ENCODE assay signal across 8 cellular contexts in genomic region chr11:35146074-35146521, GRCh38. TPM values are rescaled to one million over a fixed set of nuclear protein-coding genes. Genes with fewer than 3 reads are reported as not detected.
DNase-seq lines count a peak whose midpoint lies in the region; ATAC-seq and TF ChIP-seq lines count a peak whose summit lies in the region.

No MANE protein-coding gene starts in this region.

- H3K27ac ChIP-seq in OCI-LY7 (ENCODE audit: low read depth, low read length, poor library complexity, severe bottlenecking) (no peak overlapping the region), prostate gland (no peak overlapping the region)

- in situ Hi-C loops in GM13976 (cut with MboI; ENCODE audit: low sequenced_read_pairs, unreplicated experiment): no loop called here

- peak overlapping the region; percentile 50 to 98 (median 94) for H3K27ac Mint-ChIP-seq in naive thymus-derived CD8-positive, alpha-beta T cell
- no peak overlapping the region for H3K27ac Mint-ChIP-seq in nephron progenitor cell

- H3K36me3 ChIP-seq in OCI-LY7 (ENCODE audit: insufficient read depth, low read length): no peaks in the 10 kb centered on the region
- H3K36me3 ChIP-seq in prostate gland: no peaks in the 10 kb centered on the region

- H4K20me1 ChIP-seq in OCI-LY7 (ENCODE audit: insufficient read depth, low read length): no peaks in the 10 kb centered on the region

- peak; percentile 34 for ATAC-seq in HG03025 (IDR thresholded peaks at IDR 0.05; ENCODE audit: low FRiP score, unreplicated experiment)
- peak in 1 of 2 donors; percentile 36 for ATAC-seq in naive thymus-derived CD8-positive, alpha-beta T cell

- peaks cover 5 to 66% (median 48%) of the 10 kb centered on the region in 3 donors for H3K36me3 Mint-ChIP-seq in naive thymus-derived CD8-positive, alpha-beta T cell
- no peaks in the 10 kb centered on the region for H3K36me3 Mint-ChIP-seq in nephron progenitor cell (ENCODE audit: low read depth)

- intact Hi-C loops in OCI-LY7 (cut with micrococcal nuclease; ENCODE audit: unreplicated experiment): no loop called here
- intact Hi-C loops in prostate gland (cut with DNase I): no loop called here

- H3K4me1 Mint-ChIP-seq in naive thymus-derived CD8-positive, alpha-beta T cell: peaks cover 61 to 99% (median 96%) of the 10 kb centered on the region in 4 donors
- H3K4me1 Mint-ChIP-seq in nephron progenitor cell: peaks cover 5% of the 10 kb centered on the region

- no peaks in the 10 kb centered on the region for H3K27me3 Mint-ChIP-seq in naive thymus-derived CD8-positive, alpha-beta T cell
- peaks cover 3% of the 10 kb centered on the region for H3K27me3 Mint-ChIP-seq in nephron progenitor cell (ENCODE audit: low read depth, poor library complexity)

- H3K9me3 Mint-ChIP-seq in naive thymus-derived CD8-positive, alpha-beta T cell: no peaks in the 10 kb centered on the region
- no peaks in the 10 kb centered on the region for H3K9me3 Mint-ChIP-seq in nephron progenitor cell

- no peak overlapping the region for H2AFZ ChIP-seq in OCI-LY7 (ENCODE audit: low read length)

- CTCF ChIA-PET in OCI-LY7 (lab: Charles Lee; ENCODE audit: unreplicated experiment): interaction anchor here (0.9 kb wide), 1 partner anchor 159 kb away, joined by 3 read pairs; no protein-coding TSS in a partner anchor

- H3K4me1 ChIP-seq in OCI-LY7 (ENCODE audit: insufficient read depth, low read length, poor library complexity, severe bottlenecking) (peaks cover 28% of the 10 kb centered on the region), prostate gland (replicated peaks) (no peaks in the 10 kb centered on the region)

- H3K9me3 ChIP-seq in OCI-LY7 (ENCODE audit: low read length): no peaks in the 10 kb centered on the region
- H3K9me3 ChIP-seq in prostate gland: no peaks in the 10 kb centered on the region

- H3K4me3 ChIP-seq in OCI-LY7 (ENCODE audit: low read depth, low read length, poor library complexity, severe bottlenecking): no peak overlapping the region
- no peak overlapping the region for H3K4me3 ChIP-seq in prostate gland

- no TSS peak for BruUV-seq in OCI-LY7 (replicated peaks; lab: Mats Ljungman, UMichigan)

- WGBS in prostate gland: 77% methylated on average over 7 of the region's 7 CpGs

- TF ChIP-seq CTCF in GM13976 (IDR thresholded peaks at IDR 0.05; ENCODE audit: borderline replicate concordance, control extremely low read depth, extremely low read depth, insufficient read depth, missing control alignments) (no peak), OCI-LY7 (conservative IDR thresholded peaks at IDR 0.05; ENCODE audit: low read length) (no peak), nephron progenitor cell (IDR thresholded peaks at IDR 0.05) (no peak), prostate gland (IDR thresholded peaks at IDR 0.05) (no peak)

- no peaks in the 10 kb centered on the region for H3K9me2 ChIP-seq in OCI-LY7 (ENCODE audit: insufficient read depth, low read length)

- H3K4me2 ChIP-seq in OCI-LY7 (ENCODE audit: low read length): no peak overlapping the region

- H3K27me3 ChIP-seq in prostate gland (replicated peaks; ENCODE audit: insufficient read depth): no peaks in the 10 kb centered on the region

- no peaks in the 10 kb centered on the region for H3K79me2 ChIP-seq in OCI-LY7 (ENCODE audit: insufficient read depth, low read depth, low read length)

- POLR2A ChIA-PET in naive thymus-derived CD8-positive, alpha-beta T cell (lab: Charles Lee): interaction anchor here (0.7 to 1.9 kb wide), 7 partner anchors 9 to 88 kb away, joined by 3 to 5 read pairs (median 4); no protein-coding TSS in a partner anchor
- POLR2A ChIA-PET in OCI-LY7 (lab: Charles Lee): interaction anchor here (0.7 to 1.7 kb wide), 11 partner anchors 10 to 139 kb away, joined by 3 to 6 read pairs (median 4); no protein-coding TSS in a partner anchor

- TF ChIP-seq POLR2A in prostate gland (IDR thresholded peaks at IDR 0.05): no peak

- H3K4me3 Mint-ChIP-seq in naive thymus-derived CD8-positive, alpha-beta T cell: peak overlapping the region; percentile 71 to 100 (median 94)
- H3K4me3 Mint-ChIP-seq in nephron progenitor cell: no peak overlapping the region

- DNase-seq in GM13976 (ENCODE audit: low spot score): peak; percentile 40
- DNase-seq in activated CD8-positive, alpha-beta memory T cell treated with anti-CD3 and anti-CD28 coated beads for 24 hours: peak; percentile 85
- DNase-seq in naive thymus-derived CD8-positive, alpha-beta T cell: peak in 3 of 10 donors; percentile 24 to 73 (median 49)
- no peak for DNase-seq in OCI-LY7 (ENCODE audit: low spot score)
- DNase-seq in SKM-1 (lab: John Stamatoyannopoulos, UW; ENCODE audit: unreplicated experiment): no peak
- no peak for DNase-seq in nephron progenitor cell
- no peak for DNase-seq in prostate gland (ENCODE audit: low spot score)

RNA-seq across cellular contexts. Expression of gene CD44, which starts 7.1 kb away (rescaled TPM):
- total RNA-seq in naive thymus-derived CD8-positive, alpha-beta T cell: 100 to 1,000 TPM; 650 to 703 TPM
- polyA plus RNA-seq in naive thymus-derived CD8-positive, alpha-beta T cell: 100 to 1,000 TPM; 291 TPM
- not detected in 2 replicates for total RNA-seq in OCI-LY7 (2014; rRNA removed; shearing (Covaris generic))
- 0.07 and 0.55 TPM in 2 replicates for total RNA-seq in OCI-LY7 (2022)
- 100 to 1,000 TPM; 166 to 203 TPM for total RNA-seq in prostate gland

Comparison
In these comparisons a context has a peak if more than half of its experiments do, and no peak if none do; other contexts are left out.
1. DNase-seq: peak in GM13976 (single experiment) and activated CD8-positive, alpha-beta memory T cell treated with anti-CD3 and anti-CD28 coated beads for 24 hours (single experiment); none in OCI-LY7 (single experiment), SKM-1 (single experiment), nephron progenitor cell (single experiment) and prostate gland (single experiment).
2. RNA of gene CD44, which starts 7.1 kb away (total RNA-seq): 650 to 703 TPM in naive thymus-derived CD8-positive, alpha-beta T cell and 166 to 203 TPM in prostate gland; 0.07 to 0.55 TPM in OCI-LY7; every median in the first group is over 100 times any median in the second.